ENCODE assay signal across 8 cellular contexts in genomic region chr10:33334170-33334838, GRCh38. TPM values are rescaled to one million over a fixed set of nuclear protein-coding genes. Genes with fewer than 3 reads are reported as not detected.
DNase-seq lines count a peak whose midpoint lies in the region; ATAC-seq and TF ChIP-seq lines count a peak whose summit lies in the region.

Gene NRP1, minus strand, starts transcription at chr10:33334667. Its CDS starts 285 bp downstream, at chr10:33334382.

- H3K36me3 ChIP-seq in ascending aorta = peaks cover 0 to 7% of the 10 kb centered on the region in 2 donors

- intact Hi-C loops in ascending aorta (cut with DNase I) = loop anchor here (1.0 to 10.0 kb wide), 7 partner anchors 47 to 1304 kb away; no protein-coding TSS in a partner anchor
- intact Hi-C loops in right cardiac atrium (cut with DNase I) = loop anchor here (5.0 to 10.0 kb wide), 8 partner anchors 130 to 1303 kb away; no protein-coding TSS in a partner anchor

- peaks cover 0 to 18% of the 10 kb centered on the region in 2 donors for H3K4me1 ChIP-seq in ascending aorta
- no peaks in the 10 kb centered on the region for H3K4me1 ChIP-seq in right cardiac atrium (ENCODE audit: control insufficient read depth, insufficient read depth, low read length)

- H3K27me3 ChIP-seq in ascending aorta = no peaks in the 10 kb centered on the region
- no peaks in the 10 kb centered on the region for H3K27me3 ChIP-seq in right cardiac atrium (ENCODE audit: control insufficient read depth, insufficient read depth)

- peak; percentile 11 for DNase-seq in SIG-M5 treated with dmso at 0.1 percent for 504 hours (lab: John Stamatoyannopoulos, UW; ENCODE audit: unreplicated experiment)
- DNase-seq in SIG-M5 (lab: John Stamatoyannopoulos, UW) = no peak
- DNase-seq in MV-4-11 (lab: John Stamatoyannopoulos, UW) = peak; percentile 35
- DNase-seq in ascending aorta (ENCODE audit: low spot score in 2 of 2) = no peak
- peak; percentile 46 to 75 (median 73) for DNase-seq in right cardiac atrium
- DNase-seq in pulmonary artery endothelial cell (ENCODE audit: low read depth, low spot score) = peak; percentile 20

- TF ChIP-seq CTCF in ascending aorta (IDR thresholded peaks at IDR 0.05) = no peak

- no peaks in the 10 kb centered on the region for H3K9me3 ChIP-seq in ascending aorta
- no peaks in the 10 kb centered on the region for H3K9me3 ChIP-seq in right cardiac atrium (ENCODE audit: control insufficient read depth, low read length)

- H3K4me3 ChIP-seq in ascending aorta (peak within 1 kb of the TSS; percentile 71 to 93), right cardiac atrium (ENCODE audit: low read length) (peak within 1 kb of the TSS; percentile 94)

- ATAC-seq in right cardiac atrium (peak in 1 of 2 donors; percentile 27), HG03571 (IDR thresholded peaks at IDR 0.05; ENCODE audit: unreplicated experiment) (no peak), HG03097 (IDR thresholded peaks at IDR 0.05; ENCODE audit: low FRiP score, unreplicated experiment) (no peak)

- under 1% methylated on average over 48 of the region's 48 CpGs for WGBS in right cardiac atrium

- H3K27ac ChIP-seq in ascending aorta (peak within 1 kb of the TSS; percentile 95), right cardiac atrium (ENCODE audit: low read length) (peak within 1 kb of the TSS; percentile 98)

RNA-seq across cellular contexts. Expression of gene NRP1, which starts in this region (rescaled TPM):
- total RNA-seq in ascending aorta = 122 TPM
- 10 to 100 TPM; 92.2 to 98.8 (median 94.3) TPM for total RNA-seq in right cardiac atrium
- 37.7 TPM for polyA plus RNA-seq in right cardiac atrium
- 249 and 316 TPM in 2 replicates for total RNA-seq in pulmonary artery endothelial cell

Comparison
In these comparisons a context has a peak if more than half of its experiments do, and no peak if none do; other contexts are left out.
1. DNase-seq: peak in SIG-M5 treated with dmso at 0.1 percent for 504 hours (single experiment), MV-4-11 (single experiment), right cardiac atrium (3 of 3) and pulmonary artery endothelial cell (single experiment); none in SIG-M5 (single experiment) and ascending aorta (0 of 2).